Comparison of ENCODE assay signal across 29 cellular contexts in genomic region chr1:53967409-53968124, GRCh38. TPM values are rescaled to one million over a fixed set of nuclear protein-coding genes. Genes with fewer than 3 reads are reported as not detected.
DNase-seq lines count a peak whose midpoint lies in the region; ATAC-seq and TF ChIP-seq lines count a peak whose summit lies in the region.
"Had no signal": no experiment of that assay in that cellular context is flagged by ENCODE, and none has a peak within 500 bp of the region (broad histone marks: within the 10 kb centered on the region; RNA-seq: fewer than 3 reads in every experiment).

No MANE protein-coding gene starts in this region.

- intact Hi-C loops in right cardiac atrium (cut with DNase I) (no loop called here), left ventricle myocardium inferior (cut with micrococcal nuclease) (no loop called here)

- H3K27ac ChIP-seq in right cardiac atrium (ENCODE audit: low read length) (no peak overlapping the region), left ventricle myocardium inferior (replicated peaks) (no peak overlapping the region)
- H3K27ac ChIP-seq: epithelial cell of prostate, lower lobe of right lung had no signal

- ATAC-seq in right cardiac atrium (peak; percentile 28 to 31), left lobe of liver (peak; percentile 50), GM18861 (IDR thresholded peaks at IDR 0.05; ENCODE audit: unreplicated experiment) (no peak), HG03439 (IDR thresholded peaks at IDR 0.05; ENCODE audit: unreplicated experiment) (no peak)
- ATAC-seq: activated T-cell treated with anti-CD3 and anti-CD28 coated beads, Interleukin-2, amount 50 U/mL, for 72 hours; GM12878; lower lobe of right lung; sciatic nerve; stimulated activated memory B cell treated with anti-CD40 and anti-IgM and Interleukin-4, amounts not matched to agents 10 μg/mL and 1 μg/mL and 100 μg/mL, for 72 hours had no signal

- DNase-seq in right cardiac atrium (no peak), left ventricle myocardium inferior (no peak), SHP77 treated with DMSO at 0.1 percent for 48 hours (lab: John Stamatoyannopoulos, UW) (peak; percentile 78), left lobe of liver (ENCODE audit: low spot score) (no peak), DMS153 treated with DMSO at 0.1 percent for 48 hours (lab: John Stamatoyannopoulos, UW; ENCODE audit: unreplicated experiment) (no peak)
- DNase-seq: activated CD4-positive, alpha-beta T cell treated with anti-CD3 and anti-CD28 coated beads for 48 hours; activated naive CD4-positive, alpha-beta T cell; activated T-cell treated with anti-CD3 and anti-CD28 coated beads, Interleukin-2, amount 50 U/mL, for 72 hours; C1 segment of cervical spinal cord; islet precursor cell; Kasumi-1; lower lobe of right lung; MV-4-11; NCI-H1694; RPMI8226; stimulated activated CD4-positive, alpha-beta T cell treated with anti-CD3 and anti-CD28 coated beads, Interleukin-4, amount 100 ng/mL, for 4 hours; substantia nigra had no signal

- H3K9me3 ChIP-seq in right cardiac atrium (ENCODE audit: control insufficient read depth, low read length): no peaks in the 10 kb centered on the region
- H3K9me3 ChIP-seq in left ventricle myocardium inferior (replicated peaks): no peaks in the 10 kb centered on the region
- H3K9me3 ChIP-seq: lower lobe of right lung had no signal

- H3K4me1 ChIP-seq in right cardiac atrium (ENCODE audit: control insufficient read depth, insufficient read depth, low read length): no peaks in the 10 kb centered on the region
- H3K4me1 ChIP-seq in left ventricle myocardium inferior: no peaks in the 10 kb centered on the region
- H3K4me1 ChIP-seq: lower lobe of right lung had no signal

- peaks cover 89% of the 10 kb centered on the region for H3K36me3 ChIP-seq in left ventricle myocardium inferior

- H3K27me3 ChIP-seq in right cardiac atrium (ENCODE audit: control insufficient read depth, insufficient read depth) (no peaks in the 10 kb centered on the region), left ventricle myocardium inferior (ENCODE audit: low read depth) (no peaks in the 10 kb centered on the region)

- no peak for TF ChIP-seq CTCF in left ventricle myocardium inferior (IDR thresholded peaks at IDR 0.05; ENCODE audit: borderline replicate concordance)

- WGBS in right cardiac atrium: 71% methylated on average over 7 of the region's 7 CpGs

- no peak overlapping the region for H3K4me3 ChIP-seq in right cardiac atrium (ENCODE audit: low read length)
- no peak overlapping the region for H3K4me3 ChIP-seq in left ventricle myocardium inferior
- H3K4me3 ChIP-seq: GM12878, lower lobe of right lung had no signal

RNA-seq across cellular contexts. Expression of gene LRRC42, which starts 21.4 kb away (rescaled TPM):
- total RNA-seq in right cardiac atrium: 10 to 100 TPM; 11.8 to 19.5 (median 15.4) TPM
- polyA plus RNA-seq in right cardiac atrium: 8.8 TPM
- 12.9 TPM for total RNA-seq in left ventricle myocardium inferior
- 10.5 TPM for total RNA-seq in left lobe of liver

RNA-seq across cellular contexts. Expression of gene IFT25, which starts 22.1 kb away (rescaled TPM):
- total RNA-seq in right cardiac atrium: 10 to 100 TPM; 14.2 to 16.8 (median 15.2) TPM
- polyA plus RNA-seq in right cardiac atrium: 20.5 TPM
- total RNA-seq in left ventricle myocardium inferior: 13.2 TPM
- total RNA-seq in left lobe of liver: 14.4 TPM

RNA-seq across cellular contexts. Expression of gene LDLRAD1, which starts 50.4 kb away (rescaled TPM):
- total RNA-seq in right cardiac atrium (not detected), left ventricle myocardium inferior (not detected), left lobe of liver (0.63 TPM)
- not detected for polyA plus RNA-seq in right cardiac atrium
- total RNA-seq: activated T-cell treated with anti-CD3 and anti-CD28 coated beads, Interleukin-2, amount 50 U/mL, for 72 hours; cerebellum; glomerular endothelial cell; GM12878; sciatic nerve; T-helper 2 cell treated with Interferon-gamma antibody and Interleukin-4, amounts not matched to agents 100 ng/mL and 5 ng/mL, for 36 hours; ureter had no signal
- polyA plus RNA-seq: adipose tissue, GM12878, neural cell had no signal

Comparison
In these comparisons a context has a peak if more than half of its experiments do, and no peak if none do; other contexts are left out.
1. ATAC-seq: peak in right cardiac atrium (2 of 2) and left lobe of liver (single experiment); none in GM18861 (single experiment) and HG03439 (single experiment).